ENCODE assay signal across 9 cellular contexts in genomic region chr5:138654281-138654867, GRCh38.
DNase-seq lines count a peak whose midpoint lies in the region; ATAC-seq and TF ChIP-seq lines count a peak whose summit lies in the region.
"Had no signal": no experiment of that assay in that cellular context is flagged by ENCODE, and none has a peak within 500 bp of the region (broad histone marks: within the 10 kb centered on the region; RNA-seq: fewer than 3 reads in every experiment).

No MANE protein-coding gene starts in this region.

- H3K4me1 Mint-ChIP-seq in natural killer cell treated with Interleukin-12 subunit alpha and Interleukin-12 subunit beta and Interleukin-15 and Interleukin-18, amount 100 ng/mL, for 72 hours (ENCODE audit: low read depth in 2 of 2) = peaks cover 19 to 29% of the 10 kb centered on the region in 2 donors

- CTCF ChIA-PET in PC-9 (lab: Charles Lee) = interaction anchor here (1.0 kb wide), 1 partner anchor 71 kb away, joined by 4 read pairs; no protein-coding TSS in a partner anchor

- H3K4me2 ChIP-seq in PC-9 = peak overlapping the region; percentile 60

- H3K9me2 ChIP-seq in PC-9 (ENCODE audit: insufficient read depth) = no peaks in the 10 kb centered on the region

- H3K27ac ChIP-seq in PC-9 = 0 out of 2 replicates have a peak overlapping the region, but pooled peaks have one; percentile 18
- H3K27ac ChIP-seq: left lung had no signal

- H4K20me1 ChIP-seq in PC-9 (ENCODE audit: insufficient read depth) = no peaks in the 10 kb centered on the region

- H3K9me3 Mint-ChIP-seq in natural killer cell treated with Interleukin-12 subunit alpha and Interleukin-12 subunit beta and Interleukin-15 and Interleukin-18, amount 100 ng/mL, for 72 hours = no peaks in the 10 kb centered on the region

- no peaks in the 10 kb centered on the region for H3K36me3 ChIP-seq in PC-9 (ENCODE audit: low read depth)
- H3K36me3 ChIP-seq: left lung had no signal

- peaks cover 4% of the 10 kb centered on the region for H3K36me3 Mint-ChIP-seq in natural killer cell treated with Interleukin-12 subunit alpha and Interleukin-12 subunit beta and Interleukin-15 and Interleukin-18, amount 100 ng/mL, for 72 hours

- peak overlapping the region in 1 of 2 donors; percentile 50 for H3K27ac Mint-ChIP-seq in natural killer cell treated with Interleukin-12 subunit alpha and Interleukin-12 subunit beta and Interleukin-15 and Interleukin-18, amount 100 ng/mL, for 72 hours

- no peaks in the 10 kb centered on the region for H3K27me3 ChIP-seq in PC-9 (ENCODE audit: insufficient read depth, low read depth)

- POLR2A ChIA-PET in PC-9 (lab: Charles Lee; ENCODE audit: unreplicated experiment) = no interaction called here

- no peak for TF ChIP-seq CTCF in PC-9 (conservative IDR thresholded peaks at IDR 0.05)

- peaks cover 8% of the 10 kb centered on the region; the same call in 1 of the 2 replicates for H3F3A ChIP-seq in PC-9 (ENCODE audit: insufficient read depth, low read depth)

- no peaks in the 10 kb centered on the region for H3K79me2 ChIP-seq in PC-9 (ENCODE audit: low read depth)

- peak overlapping the region; percentile 10 for H3K4me3 Mint-ChIP-seq in natural killer cell treated with Interleukin-12 subunit alpha and Interleukin-12 subunit beta and Interleukin-15 and Interleukin-18, amount 100 ng/mL, for 72 hours

- H3K9me3 ChIP-seq in PC-9 (ENCODE audit: insufficient read depth, low read depth) = no peaks in the 10 kb centered on the region
- H3K9me3 ChIP-seq: left lung had no signal

- H3K27me3 Mint-ChIP-seq in natural killer cell treated with Interleukin-12 subunit alpha and Interleukin-12 subunit beta and Interleukin-15 and Interleukin-18, amount 100 ng/mL, for 72 hours = peaks cover 57 to 76% of the 10 kb centered on the region in 2 donors

- no TSS peak for BruUV-seq in PC-9 (replicated peaks; lab: Mats Ljungman, UMichigan)

- intact Hi-C loops in PC-9 (cut with micrococcal nuclease; ENCODE audit: unreplicated experiment) = loop anchor here (5.0 kb wide), 2 partner anchors 128 to 228 kb away; no protein-coding TSS in a partner anchor
- intact Hi-C loops in Right ventricle myocardium superior (cut with DNase I) = no loop called here

- peak; percentile 85 for ATAC-seq in natural killer cell treated with Interleukin-12 subunit alpha and Interleukin-12 subunit beta and Interleukin-15 and Interleukin-18, amount 100 ng/mL, for 72 hours
- ATAC-seq in HG03159 (IDR thresholded peaks at IDR 0.05; ENCODE audit: unreplicated experiment) = no peak
- no peak for ATAC-seq in Right ventricle myocardium superior (ENCODE audit: poor library complexity)

- peaks cover 20% of the 10 kb centered on the region for H3K4me1 ChIP-seq in PC-9 (replicated peaks; ENCODE audit: insufficient read depth)
- H3K4me1 ChIP-seq: left lung had no signal

- H2AFZ ChIP-seq in PC-9 = no peak overlapping the region

- DNase-seq in EL (peak; percentile 85), HCEC 1CT (peak; percentile 42), PC-9 (peak; percentile 37 to 64), Right ventricle myocardium superior (no peak), NCI-H446 treated with DMSO at 0.1 percent for 48 hours (lab: John Stamatoyannopoulos, UW) (no peak)
- DNase-seq in activated effector memory CD4-positive, alpha-beta T cell treated with anti-CD3 and anti-CD28 coated beads, Interleukin-2, amount 50 U/mL, for 16 hours = peak; percentile 86
- DNase-seq in natural killer cell treated with Interleukin-12 subunit alpha and Interleukin-12 subunit beta and Interleukin-15 and Interleukin-18, amount 100 ng/mL, for 72 hours (ENCODE audit: low spot score) = peak; percentile 63

- no peak overlapping the region for H3K4me3 ChIP-seq in PC-9
- H3K4me3 ChIP-seq: left lung had no signal

Comparison
In these comparisons a context has a peak if more than half of its experiments do, and no peak if none do; other contexts are left out.
1. DNase-seq: peak in EL (single experiment), HCEC 1CT (single experiment), PC-9 (2 of 2), activated effector memory CD4-positive, alpha-beta T cell treated with anti-CD3 and anti-CD28 coated beads, Interleukin-2, amount 50 U/mL, for 16 hours (single experiment) and natural killer cell treated with Interleukin-12 subunit alpha and Interleukin-12 subunit beta and Interleukin-15 and Interleukin-18, amount 100 ng/mL, for 72 hours (single experiment); none in Right ventricle myocardium superior (single experiment) and NCI-H446 treated with DMSO at 0.1 percent for 48 hours (single experiment).
2. ATAC-seq: peak in natural killer cell treated with Interleukin-12 subunit alpha and Interleukin-12 subunit beta and Interleukin-15 and Interleukin-18, amount 100 ng/mL, for 72 hours (2 of 2); none in HG03159 (single experiment) and Right ventricle myocardium superior (single experiment).